In the genomic region with DNA sequence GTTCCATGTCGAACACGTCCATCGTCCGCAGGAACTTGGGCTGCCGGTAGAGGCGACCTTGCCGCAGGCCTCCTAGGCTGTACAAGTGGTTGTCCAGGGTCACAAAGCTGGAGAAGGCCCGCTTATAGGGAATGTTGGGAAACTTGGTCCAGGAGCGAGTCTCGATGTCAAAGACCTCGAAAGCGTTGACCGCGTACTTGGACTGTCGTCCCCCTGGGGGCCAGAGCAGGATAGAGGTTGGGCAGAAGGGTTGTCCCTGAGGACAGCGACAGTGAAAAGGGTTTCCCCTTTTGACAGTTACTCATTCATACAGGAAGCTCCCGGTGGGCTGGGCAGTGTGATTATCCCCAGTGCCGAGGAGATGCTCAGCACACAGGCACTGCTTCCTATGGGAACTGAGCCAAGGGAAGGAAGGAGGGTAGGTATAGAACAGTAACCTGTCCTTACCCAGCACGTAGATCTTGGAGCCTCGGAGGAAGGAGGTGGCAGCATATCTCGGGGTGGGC, we compare ENCODE assay signal across 24 cellular contexts. TPM values are rescaled to one million over a fixed set of nuclear protein-coding genes. Genes with fewer than 3 reads are reported as not detected.
A peak's percentile ranks its signal among the peaks of the same experiment; 100 is the strongest.
DNase-seq lines count a peak whose midpoint lies in the region; ATAC-seq, FAIRE-seq and TF ChIP-seq lines count a peak whose summit lies in the region.
"Had no signal": no experiment of that assay in that cellular context is flagged by ENCODE, and none has a peak within 500 bp of the region (broad histone marks: within the 10 kb centered on the region; RNA-seq: fewer than 3 reads in every experiment).

No MANE protein-coding gene starts in this region.

- no peak overlapping the region for H2AFZ ChIP-seq in OCI-LY3 (ENCODE audit: low read depth, low read length)
- H2AFZ ChIP-seq: GM23338 had no signal

- no peak overlapping the region for H3K4me3 Mint-ChIP-seq in stimulated activated naive B cell treated with anti-CD40 and anti-IgM and Interleukin-4, amounts not matched to agents 10 μg/mL and 1 μg/mL and 100 μg/mL, for 72 hours
- H3K4me3 Mint-ChIP-seq: GM23338 had no signal

- DNase-seq in kidney (peak; percentile 38), GM13977 (ENCODE audit: low spot score) (no peak), SIG-M5 treated with dmso at 0.1 percent for 504 hours (lab: John Stamatoyannopoulos, UW; ENCODE audit: unreplicated experiment) (no peak)
- no peak for DNase-seq in stimulated activated naive B cell treated with anti-CD40 and anti-IgM and Interleukin-4, amounts not matched to agents 10 μg/mL and 1 μg/mL and 100 μg/mL, for 72 hours
- no peak for DNase-seq in activated naive CD4-positive, alpha-beta T cell treated with anti-CD3 and anti-CD28 coated beads, Interleukin-2, amount 50 U/mL, for 16 hours
- DNase-seq: ACHN, DMS79, MV-4-11, NCI-H187, NCI-H2107, NCI-H2227 treated with DMSO at 0.1 percent for 48 hours, NCI-H510A treated with DMSO at 0.1 percent for 48 hours, NCI-H774, SHP77 had no signal

- in situ Hi-C loops in GM13977 (cut with MboI; ENCODE audit: low pct_unique_long_range_greater_than_20kb, low sequenced_read_pairs, unreplicated experiment): no loop called here

- H3K4me1 ChIP-seq in OCI-LY3 (ENCODE audit: low read length): peaks cover 25% of the 10 kb centered on the region
- peaks cover 0 to 6% of the 10 kb centered on the region in 2 donors for H3K4me1 ChIP-seq in kidney (ENCODE audit: control insufficient read depth in 1 of 2, insufficient read depth in 1 of 2, low read depth in 1 of 2, low read length in 2 of 2)

- H3K27ac ChIP-seq in OCI-LY3 (ENCODE audit: low read length) (no peak overlapping the region), kidney (ENCODE audit: low read depth in 2 of 2, low read length in 2 of 2) (no peak overlapping the region)
- H3K27ac ChIP-seq: C4-2B, KMS-11 had no signal

- no peak for FAIRE-seq in kidney (lab: Jason Lieb, UNC)
- FAIRE-seq: D721Med, GM19239 had no signal

- peaks cover 45% of the 10 kb centered on the region for H3K27me3 ChIP-seq in OCI-LY3 (ENCODE audit: low read depth, low read length)

- peak overlapping the region; percentile 58 for H3K4me2 ChIP-seq in OCI-LY3 (ENCODE audit: low read length)
- H3K4me2 ChIP-seq: GM23338, KMS-11 had no signal

- intact Hi-C loops in kidney (cut with DNase I): no loop called here

- H3K27ac Mint-ChIP-seq in stimulated activated naive B cell treated with anti-CD40 and anti-IgM and Interleukin-4, amounts not matched to agents 10 μg/mL and 1 μg/mL and 100 μg/mL, for 72 hours: no peak overlapping the region
- H3K27ac Mint-ChIP-seq: GM23338 had no signal

- H3K9me3 ChIP-seq in OCI-LY3 (ENCODE audit: insufficient read depth, low read length): no peaks in the 10 kb centered on the region
- H3K9me3 ChIP-seq in kidney (ENCODE audit: control insufficient read depth in 1 of 2, low read length in 2 of 2): no peaks in the 10 kb centered on the region

- no peaks in the 10 kb centered on the region for H3K79me2 ChIP-seq in OCI-LY3 (ENCODE audit: low read length)

- peaks cover 30 to 54% of the 10 kb centered on the region in 2 donors for H3K4me1 Mint-ChIP-seq in stimulated activated naive B cell treated with anti-CD40 and anti-IgM and Interleukin-4, amounts not matched to agents 10 μg/mL and 1 μg/mL and 100 μg/mL, for 72 hours

- H3K36me3 ChIP-seq in OCI-LY3 (replicated peaks; ENCODE audit: low read depth, low read length) (no peaks in the 10 kb centered on the region), kidney (ENCODE audit: control insufficient read depth in 1 of 2, insufficient read depth in 2 of 2, low read length in 2 of 2) (no peaks in the 10 kb centered on the region)

- H3K4me3 ChIP-seq in OCI-LY3 (ENCODE audit: low read length) (peak overlapping the region; percentile 29; the same call in 1 of the 2 replicates), kidney (ENCODE audit: low read length in 2 of 2) (no peak overlapping the region)
- H3K4me3 ChIP-seq: GM23338 had no signal

- H4K20me1 ChIP-seq in OCI-LY3 (ENCODE audit: insufficient read depth, low read length): no peaks in the 10 kb centered on the region

- TF ChIP-seq CTCF in OCI-LY3 (IDR thresholded peaks at IDR 0.05; ENCODE audit: low read depth, low read length): no peak
- no peak for TF ChIP-seq CTCF in kidney (IDR thresholded peaks at IDR 0.05; ENCODE audit: borderline replicate concordance, extremely low read depth, insufficient read depth)
- TF ChIP-seq CTCF in GM13977 (IDR thresholded peaks at IDR 0.05; ENCODE audit: extremely low read depth, insufficient read depth, missing control alignments): no peak

- H3K36me3 Mint-ChIP-seq in stimulated activated naive B cell treated with anti-CD40 and anti-IgM and Interleukin-4, amounts not matched to agents 10 μg/mL and 1 μg/mL and 100 μg/mL, for 72 hours: no peaks in the 10 kb centered on the region

- H3K9me3 Mint-ChIP-seq in stimulated activated naive B cell treated with anti-CD40 and anti-IgM and Interleukin-4, amounts not matched to agents 10 μg/mL and 1 μg/mL and 100 μg/mL, for 72 hours: no peaks in the 10 kb centered on the region
- H3K9me3 Mint-ChIP-seq: GM23338 had no signal

- peak; percentile 11 for ATAC-seq in GM19035 (IDR thresholded peaks at IDR 0.05; ENCODE audit: unreplicated experiment)
- ATAC-seq in stimulated activated naive B cell treated with anti-CD40 and anti-IgM and Interleukin-4, amounts not matched to agents 10 μg/mL and 1 μg/mL and 100 μg/mL, for 72 hours (replicated peaks): peak; percentile 10 to 34
- ATAC-seq: GM23338, HCT116, SK-N-SH treated with all-trans-retinoic acid at 6 μM for 48 hours had no signal

- peaks cover 8 to 14% of the 10 kb centered on the region in 2 donors for H3K27me3 Mint-ChIP-seq in stimulated activated naive B cell treated with anti-CD40 and anti-IgM and Interleukin-4, amounts not matched to agents 10 μg/mL and 1 μg/mL and 100 μg/mL, for 72 hours

- no peak overlapping the region for H3K9ac ChIP-seq in OCI-LY3 (ENCODE audit: low read length)
- no peak overlapping the region for H3K9ac ChIP-seq in kidney (ENCODE audit: low read length in 2 of 2)
- H3K9ac ChIP-seq: KMS-11 had no signal

RNA-seq across cellular contexts. Expression of a gene that starts 17.5 kb away (rescaled TPM):
- total RNA-seq in kidney: not detected
- polyA plus RNA-seq in kidney (ENCODE audit: insufficient read depth, low read depth, low replicate concordance): not detected
- total RNA-seq: RPMI7951 had no signal

RNA-seq across cellular contexts. Expression of a gene that starts 17.7 kb away (rescaled TPM):
- total RNA-seq in kidney: 19.4 TPM
- polyA plus RNA-seq in kidney (ENCODE audit: insufficient read depth, low read depth, low replicate concordance): 15.1 TPM
